Comparison of ENCODE assay signal across 21 cellular contexts in genomic region chr5:168111433-168111832, GRCh38.
"Had no signal": no experiment of that assay in that cellular context is flagged by ENCODE, and none has a peak within 500 bp of the region (broad histone marks: within the 10 kb centered on the region; RNA-seq: fewer than 3 reads in every experiment).

No MANE protein-coding gene starts in this region.

- ATAC-seq: gastroesophageal sphincter; psoas muscle; stimulated activated effector memory CD8-positive, alpha-beta T cell treated with anti-CD3 and anti-CD28 coated beads, Interleukin-12 subunit alpha, Interleukin-12 subunit beta, amount 100 ng/mL, for 72 hours; stimulated activated naive CD8-positive, alpha-beta T cell treated with anti-CD3 and anti-CD28 coated beads, Interleukin-15, Interleukin-2, amounts not matched to agents 100 U/mL and 50 U/mL, for 24 hours had no signal

- H3K4me1 Mint-ChIP-seq: naive B cell; nephron; stimulated activated effector memory CD8-positive, alpha-beta T cell treated with anti-CD3 and anti-CD28 coated beads, Interleukin-12 subunit alpha, Interleukin-12 subunit beta, amount 100 ng/mL, for 72 hours had no signal

- H3K36me3 Mint-ChIP-seq: naive B cell; stimulated activated effector memory CD8-positive, alpha-beta T cell treated with anti-CD3 and anti-CD28 coated beads, Interleukin-12 subunit alpha, Interleukin-12 subunit beta, amount 100 ng/mL, for 72 hours; type B pancreatic cell had no signal

- DNase-seq: dermis blood vessel endothelial cell; esophagus squamous epithelium; foreskin fibroblast; hippocampal formation; mesendoderm; naive B cell; psoas muscle; small intestine; stimulated activated CD4-positive, alpha-beta T cell treated with anti-CD3 and anti-CD28 coated beads, Interleukin-12 subunit alpha, Interleukin-12 subunit beta, amount 100 ng/mL, for 4 hours; stimulated activated CD4-positive, alpha-beta T cell treated with anti-CD3 and anti-CD28 coated beads, Interleukin-2, amount 100 ng/mL, for 48 hours; stimulated activated CD8-positive, alpha-beta memory T cell treated with anti-CD3 and anti-CD28 coated beads, Interleukin-4, amount 100 ng/mL, for 48 hours; stimulated activated naive CD8-positive, alpha-beta T cell treated with anti-CD3 and anti-CD28 coated beads, Interleukin-15, Interleukin-2, amounts not matched to agents 100 U/mL and 50 U/mL, for 24 hours; thyroid gland; uterus had no signal

- H3K4me1 ChIP-seq: esophagus squamous epithelium, gastroesophageal sphincter, psoas muscle, suprapubic skin, uterus had no signal

- H3K9me3 ChIP-seq: esophagus squamous epithelium, gastroesophageal sphincter, neutrophil, psoas muscle, suprapubic skin, thyroid gland, uterus had no signal

- H3K4me3 Mint-ChIP-seq: naive B cell; nephron; stimulated activated effector memory CD8-positive, alpha-beta T cell treated with anti-CD3 and anti-CD28 coated beads, Interleukin-12 subunit alpha, Interleukin-12 subunit beta, amount 100 ng/mL, for 72 hours; type B pancreatic cell had no signal

- H3K9me3 Mint-ChIP-seq: nephron; stimulated activated effector memory CD8-positive, alpha-beta T cell treated with anti-CD3 and anti-CD28 coated beads, Interleukin-12 subunit alpha, Interleukin-12 subunit beta, amount 100 ng/mL, for 72 hours; type B pancreatic cell had no signal

- H3K36me3 ChIP-seq: esophagus squamous epithelium, gastroesophageal sphincter, neutrophil, suprapubic skin, thyroid gland, uterus had no signal

- H3K27me3 ChIP-seq: esophagus squamous epithelium, neutrophil, suprapubic skin, thyroid gland, uterus had no signal

- H3K27ac Mint-ChIP-seq: naive B cell; nephron; stimulated activated effector memory CD8-positive, alpha-beta T cell treated with anti-CD3 and anti-CD28 coated beads, Interleukin-12 subunit alpha, Interleukin-12 subunit beta, amount 100 ng/mL, for 72 hours; type B pancreatic cell had no signal

- H3K4me3 ChIP-seq: esophagus squamous epithelium, gastroesophageal sphincter, psoas muscle, suprapubic skin, thyroid gland, uterus had no signal

- H3K27ac ChIP-seq: esophagus squamous epithelium, gastroesophageal sphincter, neutrophil, psoas muscle, suprapubic skin, thyroid gland, uterus had no signal

- FAIRE-seq: colon, small intestine had no signal
